Comparison of ENCODE assay signal across 15 cellular contexts in genomic region chr22:26513852-26514251, GRCh38. TPM values are rescaled to one million over a fixed set of nuclear protein-coding genes. Genes with fewer than 3 reads are reported as not detected.
A peak's percentile ranks its signal among the peaks of the same experiment; 100 is the strongest.
DNase-seq lines count a peak whose midpoint lies in the region; ATAC-seq, FAIRE-seq and TF ChIP-seq lines count a peak whose summit lies in the region.
"Had no signal": no experiment of that assay in that cellular context is flagged by ENCODE, and none has a peak within 500 bp of the region (broad histone marks: within the 10 kb centered on the region; RNA-seq: fewer than 3 reads in every experiment).

No MANE protein-coding gene starts in this region.

- intact Hi-C loops in pancreas (cut with DNase I): no loop called here

- H3K27ac ChIP-seq in CD8-positive, alpha-beta memory T cell (ENCODE audit: low read depth, low read length): no peak overlapping the region
- no peak overlapping the region for H3K27ac ChIP-seq in HUES48 (ENCODE audit: low read depth, low read length)
- H3K27ac ChIP-seq in pancreas: peak overlapping the region in 2 of 4 donors; percentile 35 to 81
- H3K27ac ChIP-seq: stomach had no signal

- ATAC-seq in activated naive CD8-positive, alpha-beta T cell treated with anti-CD3 and anti-CD28 coated beads, Interleukin-2, amount 10 ng/mL, durations not matched to agents 7 days and 5 days (ENCODE audit: low read depth): no peak
- ATAC-seq in pancreas: no peak

- no peaks in the 10 kb centered on the region for H3K9me3 Mint-ChIP-seq in CD8-positive, alpha-beta memory T cell
- H3K9me3 Mint-ChIP-seq in activated naive CD8-positive, alpha-beta T cell treated with anti-CD3 and anti-CD28 coated beads, Interleukin-2, amount 10 ng/mL, durations not matched to agents 7 days and 5 days: no peaks in the 10 kb centered on the region
- H3K9me3 Mint-ChIP-seq in nephron: no peaks in the 10 kb centered on the region

- H3K4me3 Mint-ChIP-seq in CD8-positive, alpha-beta memory T cell: peak overlapping the region in 4 of 7 donors; percentile 99 to 100 (median 99)
- H3K4me3 Mint-ChIP-seq in activated naive CD8-positive, alpha-beta T cell treated with anti-CD3 and anti-CD28 coated beads, Interleukin-2, amount 10 ng/mL, durations not matched to agents 7 days and 5 days: peak overlapping the region; percentile 99
- H3K4me3 Mint-ChIP-seq in nephron: peak overlapping the region; percentile 99 to 100 (median 100)

- no peak overlapping the region for H3K9ac ChIP-seq in HUES48 (ENCODE audit: low read depth, low read length)

- no peaks in the 10 kb centered on the region for H3K27me3 Mint-ChIP-seq in CD8-positive, alpha-beta memory T cell
- no peaks in the 10 kb centered on the region for H3K27me3 Mint-ChIP-seq in activated naive CD8-positive, alpha-beta T cell treated with anti-CD3 and anti-CD28 coated beads, Interleukin-2, amount 10 ng/mL, durations not matched to agents 7 days and 5 days
- no peaks in the 10 kb centered on the region for H3K27me3 Mint-ChIP-seq in nephron (ENCODE audit: low read depth)

- H3K4me1 ChIP-seq in CD8-positive, alpha-beta memory T cell (ENCODE audit: insufficient read depth, low read length): peaks cover 26% of the 10 kb centered on the region
- H3K4me1 ChIP-seq in HUES48 (ENCODE audit: control insufficient read depth, insufficient read depth, low read length) (0 out of 2 replicates have a peak, but pooled peaks cover 3% of the 10 kb centered on the region), pancreas (peaks cover 15 to 45% (median 15%) of the 10 kb centered on the region in 3 donors)

- peaks cover 6 to 33% (median 13%) of the 10 kb centered on the region in 3 donors for H3K36me3 Mint-ChIP-seq in CD8-positive, alpha-beta memory T cell
- peaks cover 13% of the 10 kb centered on the region for H3K36me3 Mint-ChIP-seq in activated naive CD8-positive, alpha-beta T cell treated with anti-CD3 and anti-CD28 coated beads, Interleukin-2, amount 10 ng/mL, durations not matched to agents 7 days and 5 days
- peaks cover 11% of the 10 kb centered on the region for H3K36me3 Mint-ChIP-seq in nephron (ENCODE audit: low read depth)

- CTCF ChIA-PET in CD8-positive, alpha-beta memory T cell (lab: Charles Lee): interaction anchor here (1.0 to 2.0 kb wide), 5 partner anchors 11 to 151 kb away, joined by 3 to 8 read pairs (median 3); partner anchors contain the start of genes HPS4, MIAT and SRRD

- H3K4me3 ChIP-seq in CD8-positive, alpha-beta memory T cell (ENCODE audit: low read length): no peak overlapping the region
- H3K4me3 ChIP-seq in HUES48 (ENCODE audit: low read depth, low read length): 0 out of 2 replicates have a peak overlapping the region, but pooled peaks have one; percentile 86
- no peak overlapping the region for H3K4me3 ChIP-seq in pancreas

- H3K27ac Mint-ChIP-seq in CD8-positive, alpha-beta memory T cell: peak overlapping the region in 4 of 8 donors; percentile 42 to 100 (median 74)
- no peak overlapping the region for H3K27ac Mint-ChIP-seq in activated naive CD8-positive, alpha-beta T cell treated with anti-CD3 and anti-CD28 coated beads, Interleukin-2, amount 10 ng/mL, durations not matched to agents 7 days and 5 days
- peak overlapping the region; percentile 92 to 99 (median 94) for H3K27ac Mint-ChIP-seq in nephron

- 11 to 16% methylated on average over 1 of the region's 1 CpG for WGBS in pancreas, 2 donors

- H3K4me1 Mint-ChIP-seq in CD8-positive, alpha-beta memory T cell: peaks cover 45 to 47% (median 46%) of the 10 kb centered on the region in 3 donors
- peaks cover 37% of the 10 kb centered on the region for H3K4me1 Mint-ChIP-seq in activated naive CD8-positive, alpha-beta T cell treated with anti-CD3 and anti-CD28 coated beads, Interleukin-2, amount 10 ng/mL, durations not matched to agents 7 days and 5 days
- H3K4me1 Mint-ChIP-seq in nephron: peaks cover 33% of the 10 kb centered on the region

- H3K36me3 ChIP-seq in CD8-positive, alpha-beta memory T cell (ENCODE audit: insufficient read depth, low read length): peaks cover 17% of the 10 kb centered on the region
- H3K36me3 ChIP-seq in HUES48 (ENCODE audit: control insufficient read depth, insufficient read depth, low read length) (peaks cover 22% of the 10 kb centered on the region), pancreas (peaks cover 0 to 12% (median 7%) of the 10 kb centered on the region in 3 donors)

- FAIRE-seq in pancreas (lab: Jason Lieb, UNC): no peak
- FAIRE-seq: H54 had no signal

- DNase-seq in CD8-positive, alpha-beta memory T cell: no peak
- DNase-seq in activated naive CD8-positive, alpha-beta T cell treated with anti-CD3 and anti-CD28 coated beads, Interleukin-2, amount 10 ng/mL, durations not matched to agents 7 days and 5 days: no peak
- DNase-seq in pancreas (no peak), NCI-H345 (lab: John Stamatoyannopoulos, UW) (no peak), kidney glomerular epithelial cell (lab: John Stamatoyannopoulos, UW) (no peak)
- DNase-seq: islet precursor cell; NCI-H1930; occipital lobe; OCI-M1; stimulated activated CD4-positive, alpha-beta T cell treated with anti-CD3 and anti-CD28 coated beads, Interleukin-2, amount 100 ng/mL, for 24 hours; stomach; T1000 had no signal

- H3K27me3 ChIP-seq in CD8-positive, alpha-beta memory T cell (ENCODE audit: insufficient read depth, low read length, poor library complexity, severe bottlenecking): no peaks in the 10 kb centered on the region
- H3K27me3 ChIP-seq in HUES48 (ENCODE audit: control insufficient read depth, insufficient read depth, low read length): no peaks in the 10 kb centered on the region
- H3K27me3 ChIP-seq in pancreas: no peaks in the 10 kb centered on the region
- H3K27me3 ChIP-seq: stomach had no signal

- no peaks in the 10 kb centered on the region for H3K9me3 ChIP-seq in CD8-positive, alpha-beta memory T cell (ENCODE audit: low read length)
- H3K9me3 ChIP-seq in HUES48 (ENCODE audit: control insufficient read depth, insufficient read depth, low read length) (no peaks in the 10 kb centered on the region), pancreas (no peaks in the 10 kb centered on the region)
- H3K9me3 ChIP-seq: stomach had no signal

- POLR2A ChIA-PET in CD8-positive, alpha-beta memory T cell (lab: Charles Lee): interaction anchor here (0.9 kb wide), 1 partner anchor 30 kb away, joined by 5 read pairs; the partner anchor contains the start of genes HPS4 and SRRD
- POLR2A ChIA-PET in activated naive CD8-positive, alpha-beta T cell treated with anti-CD3 and anti-CD28 coated beads, Interleukin-2, amount 10 ng/mL, durations not matched to agents 7 days and 5 days (lab: Charles Lee): interaction anchor here (0.9 to 2.3 kb wide), 3 partner anchors 11 to 159 kb away, joined by 3 to 8 read pairs (median 6); no protein-coding TSS in a partner anchor

- TF ChIP-seq CTCF in nephron (IDR thresholded peaks at IDR 0.05; ENCODE audit: unreplicated experiment in 3 of 3) (no peak), pancreas (IDR thresholded peaks at IDR 0.05) (no peak)

RNA-seq across cellular contexts. Expression of gene TFIP11, which starts 1.6 kb away (rescaled TPM):
- total RNA-seq in CD8-positive, alpha-beta memory T cell: 10 to 100 TPM; 53.9 to 58.8 TPM
- polyA plus RNA-seq in CD8-positive, alpha-beta memory T cell: 41.5 TPM
- 10 to 100 TPM; 64.6 to 67.9 TPM for total RNA-seq in activated naive CD8-positive, alpha-beta T cell treated with anti-CD3 and anti-CD28 coated beads, Interleukin-2, amount 10 ng/mL, durations not matched to agents 7 days and 5 days
- total RNA-seq in pancreas: 10 to 100 TPM; 11.0 to 24.2 (median 15.7) TPM
- 10 to 100 TPM; 20.5 to 26.7 TPM for polyA plus RNA-seq in pancreas

RNA-seq across cellular contexts. Expression of gene SRRD, which starts 30.2 kb away (rescaled TPM):
- total RNA-seq in CD8-positive, alpha-beta memory T cell: 10 to 100 TPM; 32.8 to 33.3 TPM
- polyA plus RNA-seq in CD8-positive, alpha-beta memory T cell: 28.5 TPM
- 10 to 100 TPM; 18.9 to 19.2 TPM for total RNA-seq in activated naive CD8-positive, alpha-beta T cell treated with anti-CD3 and anti-CD28 coated beads, Interleukin-2, amount 10 ng/mL, durations not matched to agents 7 days and 5 days
- total RNA-seq in pancreas: 10 to 100 TPM in 4 of 6 donors, 1 to 10 TPM in 2; 9.5 to 13.6 (median 10.8) TPM
- polyA plus RNA-seq in pancreas: 10 to 100 TPM in 1 of 2 donors, 1 to 10 TPM in 1; 6.3 to 11.2 TPM

RNA-seq across cellular contexts. Expression of gene HPS4, which starts 30.3 kb away (rescaled TPM):
- 10 to 100 TPM; 36.7 to 36.8 TPM for total RNA-seq in CD8-positive, alpha-beta memory T cell
- polyA plus RNA-seq in CD8-positive, alpha-beta memory T cell: 18.9 TPM
- 10 to 100 TPM; 42.6 to 48.2 TPM for total RNA-seq in activated naive CD8-positive, alpha-beta T cell treated with anti-CD3 and anti-CD28 coated beads, Interleukin-2, amount 10 ng/mL, durations not matched to agents 7 days and 5 days
- total RNA-seq in pancreas: 10 to 100 TPM; 14.4 to 24.7 (median 19.6) TPM
- 10 to 100 TPM; 20.5 to 29.5 TPM for polyA plus RNA-seq in pancreas
